Comparison of ENCODE assay signal across 8 cellular contexts in genomic region chr17:48025040-48025903, GRCh38. TPM values are rescaled to one million over a fixed set of nuclear protein-coding genes. Genes with fewer than 3 reads are reported as not detected.
DNase-seq lines count a peak whose midpoint lies in the region; ATAC-seq, FAIRE-seq and TF ChIP-seq lines count a peak whose summit lies in the region.

No MANE protein-coding gene starts in this region.

- peaks cover 9% of the 10 kb centered on the region for H3K4me1 Mint-ChIP-seq in astrocyte (ENCODE audit: low read depth, unreplicated experiment)

- TF ChIP-seq CTCF in astrocyte (IDR thresholded peaks at IDR 0.05; ENCODE audit: insufficient read depth, low read depth, low read length) (peak; percentile 59), uterus (IDR thresholded peaks at IDR 0.05) (peak; percentile 93 to 95 (median 94))

- no peak for FAIRE-seq in astrocyte (lab: Jason Lieb, UNC)

- peak in 1 of 2 donors; percentile 35 for TF ChIP-seq POLR2A in uterus (IDR thresholded peaks at IDR 0.05)

- H3K27me3 ChIP-seq in astrocyte (ENCODE audit: insufficient read depth, low read length) (no peaks in the 10 kb centered on the region), right cardiac atrium (ENCODE audit: control insufficient read depth, insufficient read depth) (no peaks in the 10 kb centered on the region), uterus (peaks cover 7 to 9% of the 10 kb centered on the region in 2 donors)

- peak overlapping the region; percentile 86 for H3K4me3 Mint-ChIP-seq in astrocyte (ENCODE audit: unreplicated experiment)

- peaks cover 5% of the 10 kb centered on the region for H3K36me3 Mint-ChIP-seq in astrocyte (ENCODE audit: low read depth, unreplicated experiment)

- DNase-seq in NCI-H2029 (lab: John Stamatoyannopoulos, UW) (peak; percentile 92), T-helper 22 cell (ENCODE audit: low read depth) (peak; percentile 95), astrocyte (ENCODE audit: low read depth) (peak; percentile 87), right cardiac atrium (peak; percentile 98 to 100 (median 99)), putamen (ENCODE audit: low spot score) (peak; percentile 96), uterus (peak; percentile 95 to 97)

- H3K4me1 ChIP-seq in astrocyte (ENCODE audit: insufficient read depth, low read length): peaks cover 32% of the 10 kb centered on the region
- H3K4me1 ChIP-seq in right cardiac atrium (ENCODE audit: control insufficient read depth, insufficient read depth, low read length): peaks cover 6% of the 10 kb centered on the region
- peaks cover 6 to 31% of the 10 kb centered on the region in 2 donors for H3K4me1 ChIP-seq in uterus

- H3K36me3 ChIP-seq in astrocyte (ENCODE audit: insufficient read depth, low read length) (no peaks in the 10 kb centered on the region), uterus (no peaks in the 10 kb centered on the region)

- H3K4me2 ChIP-seq in astrocyte (ENCODE audit: low read length): peak overlapping the region; percentile 90

- H3K79me2 ChIP-seq in astrocyte (ENCODE audit: insufficient read depth, low read length): no peaks in the 10 kb centered on the region

- H3K27ac ChIP-seq in astrocyte (ENCODE audit: low read depth, low read length) (peak overlapping the region; percentile 32), right cardiac atrium (ENCODE audit: low read length) (peak overlapping the region; percentile 59), uterus (peak overlapping the region; percentile 64 to 67)

- H3K4me3 ChIP-seq in astrocyte (ENCODE audit: insufficient read depth, low read depth, low read length) (peak overlapping the region; percentile 65), right cardiac atrium (ENCODE audit: low read length) (peak overlapping the region; percentile 30), uterus (peak overlapping the region; percentile 37 to 40)

- peak overlapping the region; percentile 55 for H3K9ac ChIP-seq in astrocyte (ENCODE audit: low read length)

- H3K27me3 Mint-ChIP-seq in astrocyte (ENCODE audit: low read depth, unreplicated experiment): peaks cover 15% of the 10 kb centered on the region

- H4K20me1 ChIP-seq in astrocyte (ENCODE audit: insufficient read depth, low read length): no peaks in the 10 kb centered on the region

- ATAC-seq in GM18499 (IDR thresholded peaks at IDR 0.05; ENCODE audit: insufficient read depth, unreplicated experiment) (peak; percentile 64), HG02981 (IDR thresholded peaks at IDR 0.05; ENCODE audit: unreplicated experiment) (peak; percentile 83), right cardiac atrium (peak; percentile 92)

- peak overlapping the region; percentile 47 for H3K27ac Mint-ChIP-seq in astrocyte (ENCODE audit: unreplicated experiment)

- intact Hi-C loops in right cardiac atrium (cut with DNase I): loop anchor here in 3 of 4 donors (2.0 to 10.0 kb wide), 6 partner anchors 47 to 590 kb away; partner anchors contain the start of genes CBX1 (in 1 of the 3), HOXB7 (in 1 of the 3), HOXB8 (in 1 of the 3) and SNX11 (in 1 of the 3)
- intact Hi-C loops in uterus (cut with DNase I; ENCODE audit: low total_unique reads): loop anchor here (5.0 kb wide), 1 partner anchor 102 kb away; no protein-coding TSS in a partner anchor

- H3K9me3 Mint-ChIP-seq in astrocyte (ENCODE audit: unreplicated experiment): no peaks in the 10 kb centered on the region

- H3K9me3 ChIP-seq in astrocyte (ENCODE audit: insufficient read depth, low read depth, low read length): no peaks in the 10 kb centered on the region
- no peaks in the 10 kb centered on the region for H3K9me3 ChIP-seq in right cardiac atrium (ENCODE audit: control insufficient read depth, low read length)
- no peaks in the 10 kb centered on the region for H3K9me3 ChIP-seq in uterus

- WGBS in right cardiac atrium: under 1% methylated on average over 56 of the region's 56 CpGs

- peak overlapping the region; percentile 80 for H2AFZ ChIP-seq in astrocyte (ENCODE audit: low read depth, low read length)

RNA-seq across cellular contexts. Expression of gene COPZ2, which starts 12.3 kb away (rescaled TPM):
- total RNA-seq in astrocyte (25.1 and 38.3 TPM in 2 replicates), right cardiac atrium (10 to 100 TPM; 51.8 to 74.8 (median 68.4) TPM), uterus (10 to 100 TPM; 12.9 to 82.7 (median 35.3) TPM)
- polyA plus RNA-seq in right cardiac atrium: 55.4 TPM

RNA-seq across cellular contexts. Expression of gene NFE2L1, which starts 22.9 kb away (rescaled TPM):
- total RNA-seq in astrocyte (344 and 348 TPM in 2 replicates), right cardiac atrium (100 to 1,000 TPM; 603 to 811 (median 785) TPM), uterus (100 to 1,000 TPM in 2 of 4 donors, 10 to 100 TPM in 2; 85.6 to 323 (median 176) TPM)
- polyA plus RNA-seq in right cardiac atrium: 661 TPM

RNA-seq across cellular contexts. Expression of gene CDK5RAP3, which starts 54.4 kb away (rescaled TPM):
- total RNA-seq in astrocyte (59.1 and 62.8 TPM in 2 replicates), right cardiac atrium (10 to 100 TPM; 56.8 to 66.8 (median 64.9) TPM), uterus (100 to 1,000 TPM; 118 to 180 (median 146) TPM)
- polyA plus RNA-seq in right cardiac atrium: 54.3 TPM

Comparison
In these comparisons a context has a peak if more than half of its experiments do, and no peak if none do; other contexts are left out.
1. Peak in every context shown above with its lines: DNase-seq, ATAC-seq, H3K4me3 ChIP-seq and H3K27ac ChIP-seq.